1 cellular context compared by ENCODE assay signal in the genomic region with DNA sequence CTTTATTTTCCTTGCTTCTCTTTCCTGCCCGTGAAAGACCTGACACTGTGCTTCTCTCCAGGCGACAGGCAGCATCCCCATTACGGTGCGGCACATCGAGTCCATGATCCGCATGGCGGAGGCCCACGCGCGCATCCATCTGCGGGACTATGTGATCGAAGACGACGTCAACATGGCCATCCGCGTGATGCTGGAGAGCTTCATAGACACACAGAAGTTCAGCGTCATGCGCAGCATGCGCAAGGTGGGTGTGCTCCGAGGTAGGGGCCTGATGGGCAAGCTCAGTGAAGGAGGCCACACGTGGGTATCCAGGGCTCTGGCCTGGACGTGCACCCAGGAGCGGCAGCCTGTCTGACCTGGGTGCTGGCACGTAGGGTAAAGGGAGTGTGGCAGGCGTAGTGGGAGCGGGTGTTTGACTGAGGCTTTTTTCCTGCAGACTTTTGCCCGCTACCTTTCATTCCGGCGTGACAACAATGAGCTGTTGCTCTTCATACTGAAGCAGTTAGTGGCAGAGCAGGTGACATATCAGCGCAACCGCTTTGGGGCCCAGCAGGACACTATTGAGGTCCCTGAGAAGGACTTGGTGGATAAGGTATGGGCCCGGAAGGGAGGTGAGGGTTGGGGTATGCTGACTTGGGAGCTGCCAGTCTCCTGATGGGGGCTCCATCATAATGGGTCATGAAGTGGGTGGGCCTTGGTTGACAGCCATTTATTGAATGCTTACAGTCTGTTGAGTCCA.
TF ChIP-seq lines count a peak whose summit lies in the region.

No MANE protein-coding gene starts in this region.

TF ChIP-seq in H1, 55 proteins besides CTCF, POLR2A, EP300 and RAD21:
- TF ChIP-seq CBX5 (IDR thresholded peaks at IDR 0.05; ENCODE audit: low read depth, low read length) (no peak), RXRA (IDR thresholded peaks at IDR 0.05; ENCODE audit: insufficient read depth, low read depth, low read length) (no peak), POU5F1 (IDR thresholded peaks at IDR 0.05; ENCODE audit: low read depth, low read length) (no peak), KDM5A (IDR thresholded peaks at IDR 0.05; ENCODE audit: low read length) (no peak), RBBP5 (IDR thresholded peaks at IDR 0.05; ENCODE audit: borderline replicate concordance, low read depth, low read length) (no peak), POLR2AphosphoS5 (IDR thresholded peaks at IDR 0.05; ENCODE audit: low read depth, low read length) (0 out of 2 replicates have a peak, but pooled peaks have one; percentile 52), RNF2 (IDR thresholded peaks at IDR 0.05; ENCODE audit: borderline replicate concordance, low read depth, low read length, missing control alignments, poor library complexity, severe bottlenecking) (no peak), HDAC6 (IDR thresholded peaks at IDR 0.05; ENCODE audit: low read depth, low read length) (no peak), SRF (IDR thresholded peaks at IDR 0.05; ENCODE audit: low read depth, low read length) (no peak)
